Comparison of ENCODE assay signal across 12 cellular contexts in genomic region chr18:46939337-46939963, GRCh38. TPM values are rescaled to one million over a fixed set of nuclear protein-coding genes. Genes with fewer than 3 reads are reported as not detected.
A peak's percentile ranks its signal among the peaks of the same experiment; 100 is the strongest.
DNase-seq lines count a peak whose midpoint lies in the region; ATAC-seq and TF ChIP-seq lines count a peak whose summit lies in the region.
"Had no signal": no experiment of that assay in that cellular context is flagged by ENCODE, and none has a peak within 500 bp of the region (broad histone marks: within the 10 kb centered on the region; RNA-seq: fewer than 3 reads in every experiment).

No MANE protein-coding gene starts in this region.

- peaks cover 8% of the 10 kb centered on the region for H3K27me3 Mint-ChIP-seq in activated T-helper 17 cell treated with anti-CD3 and anti-CD28 coated beads, Interleukin-2, amount 50 U/mL, for 72 hours

- no peaks in the 10 kb centered on the region; a peak in 1 of 4 replicates for H3K4me1 ChIP-seq in SK-N-SH (ENCODE audit: control insufficient read depth in 1 of 2, insufficient read depth in 2 of 2, low read depth in 1 of 2, low read length in 1 of 2)
- H3K4me1 ChIP-seq: adrenal gland had no signal

- POLR2A ChIA-PET in SK-N-SH (lab: Yijun Ruan, JAX), result no interaction called here

- H3K9me3 Mint-ChIP-seq in activated T-helper 17 cell treated with anti-CD3 and anti-CD28 coated beads, Interleukin-2, amount 50 U/mL, for 72 hours, result no peaks in the 10 kb centered on the region
- H3K9me3 Mint-ChIP-seq: activated CD8-positive, alpha-beta T cell treated with anti-CD3 and anti-CD28 coated beads for 36 hours had no signal

- no peak overlapping the region for H3K4me3 Mint-ChIP-seq in activated T-helper 17 cell treated with anti-CD3 and anti-CD28 coated beads, Interleukin-2, amount 50 U/mL, for 72 hours
- H3K4me3 Mint-ChIP-seq: activated CD8-positive, alpha-beta T cell treated with anti-CD3 and anti-CD28 coated beads for 36 hours had no signal

- CTCF ChIA-PET in SK-N-SH (lab: Yijun Ruan, JAX), result interaction anchor here (2.3 kb wide), 1 partner anchor 10 kb away, joined by 9 read pairs; no protein-coding TSS in a partner anchor

- no peak overlapping the region for H2AFZ ChIP-seq in SK-N-SH (ENCODE audit: low read depth)

- H3K36me3 Mint-ChIP-seq in activated T-helper 17 cell treated with anti-CD3 and anti-CD28 coated beads, Interleukin-2, amount 50 U/mL, for 72 hours (ENCODE audit: low read depth), result no peaks in the 10 kb centered on the region

- peak; percentile 62 to 82; a peak in 2 of 4 replicates for TF ChIP-seq EP300 in SK-N-SH (IDR thresholded peaks at IDR 0.05; ENCODE audit: borderline replicate concordance in 1 of 2, low read depth in 1 of 2, low read length in 1 of 2)

- no peaks in the 10 kb centered on the region for H3K9me2 ChIP-seq in SK-N-SH

- no peaks in the 10 kb centered on the region; the same call in 1 of the 2 replicates for H4K20me1 ChIP-seq in SK-N-SH (ENCODE audit: insufficient read depth)

- no peaks in the 10 kb centered on the region for H3K36me3 ChIP-seq in SK-N-SH (replicated peaks in 1 of 2; ENCODE audit: control insufficient read depth in 1 of 2, insufficient read depth in 2 of 2, low read length in 1 of 2)
- H3K36me3 ChIP-seq: adrenal gland had no signal

- H3K4me3 ChIP-seq in SK-N-SH (ENCODE audit: low read depth in 2 of 2, low read length in 1 of 2) (no peak overlapping the region), fibroblast of the aortic adventitia (ENCODE audit: low read depth, low read length) (no peak overlapping the region), retinal pigment epithelial cell (ENCODE audit: low read length) (no peak overlapping the region)
- H3K4me3 ChIP-seq: adrenal gland had no signal

- H3K27ac Mint-ChIP-seq in activated T-helper 17 cell treated with anti-CD3 and anti-CD28 coated beads, Interleukin-2, amount 50 U/mL, for 72 hours, result no peak overlapping the region
- H3K27ac Mint-ChIP-seq: activated CD8-positive, alpha-beta T cell treated with anti-CD3 and anti-CD28 coated beads for 36 hours had no signal

- H3F3A ChIP-seq in SK-N-SH (replicated peaks; ENCODE audit: insufficient read depth), result peaks cover 8% of the 10 kb centered on the region

- H3K4me2 ChIP-seq in SK-N-SH, result peak overlapping the region; percentile 2; the same call in 1 of the 2 replicates

- DNase-seq in GM04503 (ENCODE audit: low read depth) (peak; percentile 70), SK-N-SH (no peak), fibroblast of the aortic adventitia (ENCODE audit: low read depth) (peak; percentile 32), retinal pigment epithelial cell (ENCODE audit: low read depth) (peak; percentile 46), NCI-H2081 treated with DMSO at 0.1 percent for 48 hours (lab: John Stamatoyannopoulos, UW) (no peak), GF-D8 (lab: John Stamatoyannopoulos, UW) (no peak)
- DNase-seq: activated CD8-positive, alpha-beta T cell treated with anti-CD3 and anti-CD28 coated beads for 36 hours; DMS53; NCI-H345 had no signal

- TF ChIP-seq CTCF in SK-N-SH (IDR thresholded peaks at IDR 0.05) (no peak), fibroblast of the aortic adventitia (IDR thresholded peaks at IDR 0.05; ENCODE audit: insufficient read depth, low read length) (no peak), retinal pigment epithelial cell (conservative IDR thresholded peaks at IDR 0.05; ENCODE audit: low read depth, low read length) (no peak)

- WGBS in SK-N-SH (ENCODE audit: low lambda C conversion rate), result 8% methylated on average over 1 of the region's 1 CpG

- no peaks in the 10 kb centered on the region for H3K4me1 Mint-ChIP-seq in activated T-helper 17 cell treated with anti-CD3 and anti-CD28 coated beads, Interleukin-2, amount 50 U/mL, for 72 hours

- H3K79me2 ChIP-seq in SK-N-SH (ENCODE audit: insufficient read depth), result no peaks in the 10 kb centered on the region

- no peak for ATAC-seq in activated T-helper 17 cell treated with anti-CD3 and anti-CD28 coated beads, Interleukin-2, amount 50 U/mL, for 72 hours (replicated peaks)
- ATAC-seq in GM19324 (IDR thresholded peaks at IDR 0.05; ENCODE audit: low FRiP score, unreplicated experiment), result no peak
- ATAC-seq: activated CD8-positive, alpha-beta T cell treated with anti-CD3 and anti-CD28 coated beads for 36 hours had no signal

- TF ChIP-seq RAD21 in SK-N-SH (IDR thresholded peaks at IDR 0.05; ENCODE audit: low read length), result no peak

- H3K27ac ChIP-seq in SK-N-SH (ENCODE audit: low read depth in 2 of 2, low read length in 1 of 2), result peak overlapping the region; percentile 70 to 86; a peak in 3 of 4 replicates

- no peaks in the 10 kb centered on the region for H3K9me3 ChIP-seq in SK-N-SH
- H3K9me3 ChIP-seq: adrenal gland had no signal

- no peaks in the 10 kb centered on the region for H3K27me3 ChIP-seq in SK-N-SH (ENCODE audit: insufficient read depth)
- H3K27me3 ChIP-seq: adrenal gland had no signal

- H3K9ac ChIP-seq in SK-N-SH, result no peak overlapping the region

TF ChIP-seq in SK-N-SH, 30 proteins besides CTCF, POLR2A, EP300 and RAD21 (continues in another document):
- no peak for TF ChIP-seq MXI1 (IDR thresholded peaks at IDR 0.05; ENCODE audit: low read depth, low read length)
- TF ChIP-seq ZBTB33 (IDR thresholded peaks at IDR 0.05; ENCODE audit: borderline replicate concordance, low read depth), result no peak
- no peak for TF ChIP-seq REST (IDR thresholded peaks at IDR 0.05; ENCODE audit: low read depth, low read length)
- no peak for TF ChIP-seq NRF1 (IDR thresholded peaks at IDR 0.05; ENCODE audit: low read depth, low read length)
- TF ChIP-seq USF2 (IDR thresholded peaks at IDR 0.05; ENCODE audit: borderline replicate concordance, low read depth, low read length), result no peak
- peak; percentile 84 for TF ChIP-seq JUND (IDR thresholded peaks at IDR 0.05)
- TF ChIP-seq NFIC (IDR thresholded peaks at IDR 0.05; ENCODE audit: borderline replicate concordance), result peak; percentile 52; the same call in 1 of the 2 replicates
- no peak for TF ChIP-seq RFX5 (IDR thresholded peaks at IDR 0.05; ENCODE audit: low read length)
- peak; percentile 58 for TF ChIP-seq POLR2AphosphoS5 (IDR thresholded peaks at IDR 0.05; ENCODE audit: low read depth, low read length)
- TF ChIP-seq TAF1 (IDR thresholded peaks at IDR 0.05; ENCODE audit: borderline replicate concordance, low read depth, low read length), result 0 out of 2 replicates have a peak, but pooled peaks have one; percentile 26

RNA-seq across cellular contexts. Expression of gene KATNAL2, which starts 22.0 kb away (rescaled TPM):
- 6.5 and 8.2 TPM in 2 replicates for polyA plus RNA-seq in SK-N-SH (2012; rRNA removed)
- polyA plus RNA-seq in SK-N-SH (2012; cell fraction: cytosol; rRNA removed), result 5.9 and 7.0 TPM in 2 replicates
- polyA plus RNA-seq in SK-N-SH (2012; cell fraction: nucleus; rRNA removed), result 24.8 and 29.5 TPM in 2 replicates
- 2.7 and 10.4 TPM in 2 replicates for total RNA-seq in fibroblast of the aortic adventitia (ENCODE audit: low replicate concordance)
- under 1 TPM; 0.39 to 0.53 TPM for total RNA-seq in activated T-helper 17 cell treated with anti-CD3 and anti-CD28 coated beads, Interleukin-2, amount 50 U/mL, for 72 hours

RNA-seq across cellular contexts. Expression of gene PIAS2, which starts 22.1 kb away (rescaled TPM):
- polyA plus RNA-seq in SK-N-SH (2012; rRNA removed), result 5.1 and 9.0 TPM in 2 replicates
- 14.4 and 16.3 TPM in 2 replicates for polyA plus RNA-seq in SK-N-SH (2012; cell fraction: cytosol; rRNA removed)
- polyA plus RNA-seq in SK-N-SH (2012; cell fraction: nucleus; rRNA removed), result 7.7 and 15.5 TPM in 2 replicates
- total RNA-seq in fibroblast of the aortic adventitia (ENCODE audit: low replicate concordance), result 36.4 and 38.5 TPM in 2 replicates
- total RNA-seq in activated T-helper 17 cell treated with anti-CD3 and anti-CD28 coated beads, Interleukin-2, amount 50 U/mL, for 72 hours, result 10 to 100 TPM; 20.0 to 27.3 TPM

Comparison
In these comparisons a context has a peak if more than half of its experiments do, and no peak if none do; other contexts are left out.
1. DNase-seq: peak in GM04503 (single experiment), fibroblast of the aortic adventitia (single experiment) and retinal pigment epithelial cell (single experiment); none in SK-N-SH (single experiment), NCI-H2081 treated with DMSO at 0.1 percent for 48 hours (single experiment) and GF-D8 (single experiment).